In the genomic region with DNA sequence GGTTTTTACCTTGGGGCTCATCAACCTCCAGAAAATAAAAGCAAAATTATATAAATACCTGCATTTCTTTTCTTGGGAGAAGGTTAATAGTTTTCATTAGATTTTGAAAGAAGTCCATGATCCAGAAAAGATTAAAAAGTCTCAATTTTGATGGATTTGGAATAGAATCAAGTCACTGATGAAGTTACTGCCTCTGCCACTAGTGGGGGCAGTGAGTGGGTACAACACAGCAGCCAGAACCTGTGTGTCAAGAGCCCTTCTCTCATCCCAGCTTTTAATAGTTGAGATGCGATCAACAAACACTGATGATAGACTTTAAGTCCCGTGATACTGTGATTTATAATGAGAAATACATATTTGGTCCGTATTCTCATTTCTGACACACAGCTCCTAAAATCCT, we compare ENCODE assay signal across 14 cellular contexts.
DNase-seq lines count a peak whose midpoint lies in the region; ATAC-seq, FAIRE-seq and TF ChIP-seq lines count a peak whose summit lies in the region.
"Had no signal": no experiment of that assay in that cellular context is flagged by ENCODE, and none has a peak within 500 bp of the region (broad histone marks: within the 10 kb centered on the region; RNA-seq: fewer than 3 reads in every experiment).

No MANE protein-coding gene starts in this region.

- H3K27ac Mint-ChIP-seq in type B pancreatic cell: no peak overlapping the region
- H3K27ac Mint-ChIP-seq: activated B cell treated with CpG ODN at 0.5 μM for 24 hours; CD4-positive, CD25-positive, alpha-beta regulatory T cell had no signal

- WGBS in HepG2 (ENCODE audit: low lambda C conversion rate): 0% methylated on average over 3 of the region's 3 CpGs
- 60% methylated on average over 3 of the region's 3 CpGs for WGBS in right lobe of liver (ENCODE audit: insufficient coverage, low coverage, low lambda C conversion rate, missing lambda C conversion rate)
- 91% methylated on average over 3 of the region's 3 CpGs; no CpG with 5 or more reads in 1 of the 2 experiments for WGBS in H1 (ENCODE audit: extremely low coverage in 1 of 2, insufficient coverage in 1 of 2, insufficient read length in 1 of 2, insufficient replicate concordance in 2 of 2, low coverage in 1 of 2, low lambda C conversion rate in 2 of 2, missing lambda C conversion rate in 1 of 2), 2 experiments
- 85 to 95% (median 91%) methylated on average over 3 of the region's 3 CpGs for WGBS in adrenal gland, 4 donors

- no peak overlapping the region for H3K4ac ChIP-seq in H1 (replicated peaks; ENCODE audit: insufficient read length, low read depth, low read length)

- H3K9me3 ChIP-seq in HepG2 (ENCODE audit: low read length): no peaks in the 10 kb centered on the region
- H3K9me3 ChIP-seq in right lobe of liver: no peaks in the 10 kb centered on the region
- no peaks in the 10 kb centered on the region for H3K9me3 ChIP-seq in H1 (ENCODE audit: insufficient read depth in 2 of 2, low read depth in 1 of 2, low read length in 1 of 2)
- no peaks in the 10 kb centered on the region for H3K9me3 ChIP-seq in adrenal gland (replicated peaks in 1 of 3)
- H3K9me3 ChIP-seq: ovary, suprapubic skin had no signal

- no peak overlapping the region for H3K14ac ChIP-seq in H1 (ENCODE audit: insufficient read length)

- no peaks in the 10 kb centered on the region for H3K23me2 ChIP-seq in H1 (ENCODE audit: low read depth, low read length)

- BruUV-seq in HepG2 (replicated peaks; lab: Mats Ljungman, UMichigan): no TSS peak

- no peak overlapping the region for H3K4me3 Mint-ChIP-seq in type B pancreatic cell
- H3K4me3 Mint-ChIP-seq: activated B cell treated with CpG ODN at 0.5 μM for 24 hours; CD4-positive, CD25-positive, alpha-beta regulatory T cell had no signal

- in situ Hi-C loops in HepG2 (cut with HindIII; ENCODE audit: extremely low pct_ligation_motif_present, low pct_unique_long_range_greater_than_20kb): no loop called here

- H3K27ac ChIP-seq in HepG2 (ENCODE audit: extremely low read length, insufficient read depth, low read length) (no peak overlapping the region), right lobe of liver (no peak overlapping the region), H1 (ENCODE audit: low read depth, low read length) (no peak overlapping the region), adrenal gland (no peak overlapping the region)
- H3K27ac ChIP-seq: ovary, RWPE1, suprapubic skin had no signal

- H2BK120ac ChIP-seq in H1 (replicated peaks; ENCODE audit: low read depth, low read length): no peak overlapping the region

- no peaks in the 10 kb centered on the region for H4K20me1 ChIP-seq in HepG2 (ENCODE audit: insufficient read depth, low read length)
- H4K20me1 ChIP-seq in H1 (replicated peaks in 1 of 2; ENCODE audit: control insufficient read depth in 1 of 2, insufficient read depth in 2 of 2, low read length in 2 of 2): no peaks in the 10 kb centered on the region

- no peaks in the 10 kb centered on the region for H3K79me1 ChIP-seq in H1 (ENCODE audit: low read depth, low read length)

- ATAC-seq in HepG2 (peak; percentile 77), right lobe of liver (no peak), HG03520 (IDR thresholded peaks at IDR 0.05; ENCODE audit: unreplicated experiment) (no peak)

- H3K4me1 ChIP-seq in HepG2 (ENCODE audit: insufficient read depth, low read length) (no peaks in the 10 kb centered on the region), right lobe of liver (no peaks in the 10 kb centered on the region), H1 (replicated peaks in 1 of 4; ENCODE audit: control insufficient read depth in 3 of 4, insufficient read depth in 4 of 4, low read length in 3 of 4) (peaks cover 0 to 17% (median 13%) of the 10 kb centered on the region in 4 experiments; a peak in 5 of 7 replicates), adrenal gland (replicated peaks in 1 of 2) (no peaks in the 10 kb centered on the region)
- H3K4me1 ChIP-seq: suprapubic skin had no signal

- DNase-seq in HepG2 (ENCODE audit: low spot score): peak; percentile 2
- no peak for DNase-seq in right lobe of liver
- no peak for DNase-seq in H1 (ENCODE audit: low read depth in 1 of 2, low spot score in 2 of 2)
- DNase-seq in type B pancreatic cell (ENCODE audit: extremely low spot score, unreplicated experiment): no peak
- no peak for DNase-seq in midbrain (lab: John Stamatoyannopoulos, UW)
- no peak for DNase-seq in adrenal gland
- DNase-seq: activated B cell treated with CpG ODN at 0.5 μM for 24 hours, NCI-H2107, ovary had no signal

- no peak overlapping the region for H4K5ac ChIP-seq in H1 (ENCODE audit: insufficient read length, low read depth, low read length)

- no peaks in the 10 kb centered on the region for H3K36me3 Mint-ChIP-seq in type B pancreatic cell
- H3K36me3 Mint-ChIP-seq: CD4-positive, CD25-positive, alpha-beta regulatory T cell had no signal

- CTCF ChIA-PET in HepG2 (lab: Yijun Ruan, JAX; ENCODE audit: low intra/inter-chr PET ratio, low total read pairs): interaction anchor here (1.7 kb wide), 1 partner anchor 202 kb away, joined by 4 read pairs; no protein-coding TSS in a partner anchor
- CTCF ChIA-PET in H1 (lab: Charles Lee; ENCODE audit: partially characterized antibody): interaction anchor here (0.8 to 3.1 kb wide), 21 partner anchors 11 to 295 kb away, joined by 3 to 30 read pairs (median 3); no protein-coding TSS in a partner anchor

- no peak overlapping the region for H2BK5ac ChIP-seq in H1 (ENCODE audit: low read depth, low read length)

- no peak overlapping the region for H2BK12ac ChIP-seq in H1 (ENCODE audit: low read depth, low read length)

- no peak overlapping the region for H3K56ac ChIP-seq in H1 (replicated peaks; ENCODE audit: insufficient read length, low read depth, low read length)

- no peak overlapping the region for H3K4me3 ChIP-seq in HepG2 (replicated peaks in 1 of 3; ENCODE audit: insufficient read depth in 1 of 3, low read depth in 2 of 3, low read length in 3 of 3)
- no peak overlapping the region for H3K4me3 ChIP-seq in right lobe of liver
- H3K4me3 ChIP-seq in H1 (ENCODE audit: extremely low read depth in 1 of 4, insufficient read depth in 2 of 4, low read depth in 3 of 4, low read length in 4 of 4): no peak overlapping the region
- no peak overlapping the region for H3K4me3 ChIP-seq in adrenal gland
- H3K4me3 ChIP-seq: ovary, suprapubic skin had no signal

- H3K4me1 Mint-ChIP-seq in type B pancreatic cell (ENCODE audit: unreplicated experiment): peaks cover 29% of the 10 kb centered on the region
- H3K4me1 Mint-ChIP-seq: activated B cell treated with CpG ODN at 0.5 μM for 24 hours; CD4-positive, CD25-positive, alpha-beta regulatory T cell had no signal

- H2AK5ac ChIP-seq in H1 (ENCODE audit: low read depth, low read length): no peak overlapping the region

- H3K79me2 ChIP-seq in HepG2 (ENCODE audit: insufficient read depth, low read length): no peaks in the 10 kb centered on the region
- H3K79me2 ChIP-seq in H1 (ENCODE audit: control insufficient read depth in 1 of 2, insufficient read depth in 2 of 2, low read length in 2 of 2): no peaks in the 10 kb centered on the region

- no peaks in the 10 kb centered on the region for H3K27me3 ChIP-seq in HepG2 (ENCODE audit: control insufficient read depth in 1 of 2, insufficient read depth in 2 of 2, low read length in 2 of 2)
- H3K27me3 ChIP-seq in right lobe of liver: no peaks in the 10 kb centered on the region
- H3K27me3 ChIP-seq in H1 (replicated peaks in 1 of 4; ENCODE audit: control insufficient read depth in 3 of 4, extremely low read depth in 1 of 4, insufficient read depth in 3 of 4, low read length in 3 of 4): no peaks in the 10 kb centered on the region
- H3K27me3 ChIP-seq in adrenal gland: no peaks in the 10 kb centered on the region
- H3K27me3 ChIP-seq: ovary, suprapubic skin had no signal

- H3K9ac ChIP-seq in HepG2 (ENCODE audit: insufficient read depth, low read depth, low read length) (no peak overlapping the region), H1 (replicated peaks in 1 of 4; ENCODE audit: extremely low read depth in 1 of 4, low read depth in 3 of 4, low read length in 3 of 4) (no peak overlapping the region)

- no peak overlapping the region for H2AFZ ChIP-seq in HepG2 (ENCODE audit: low read length)
- H2AFZ ChIP-seq in H1 (ENCODE audit: low read length): no peak overlapping the region

- H2BK20ac ChIP-seq in H1 (ENCODE audit: low read length): no peak overlapping the region

- TF ChIP-seq RAD21 in HepG2 (CRISPR knock-in tag; IDR thresholded peaks at IDR 0.05) (no peak), H1 (IDR thresholded peaks at IDR 0.05 in 1 of 2, conservative IDR thresholded peaks at IDR 0.05 in 1 of 2; ENCODE audit: low read depth in 2 of 2, low read length in 2 of 2) (peak; percentile 51 to 63; a peak in 3 of 4 replicates)

- H3K36me3 ChIP-seq in HepG2 (replicated peaks in 1 of 2; ENCODE audit: control insufficient read depth in 1 of 2, insufficient read depth in 2 of 2, low read length in 2 of 2): no peaks in the 10 kb centered on the region
- no peaks in the 10 kb centered on the region for H3K36me3 ChIP-seq in right lobe of liver
- no peaks in the 10 kb centered on the region for H3K36me3 ChIP-seq in H1 (ENCODE audit: control insufficient read depth in 2 of 4, insufficient read depth in 4 of 4, low read length in 3 of 4)
- H3K36me3 ChIP-seq in adrenal gland (replicated peaks in 1 of 2): no peaks in the 10 kb centered on the region
- H3K36me3 ChIP-seq: ovary, suprapubic skin had no signal

- H3K4me2 ChIP-seq in HepG2 (ENCODE audit: low read depth, low read length) (no peak overlapping the region), H1 (ENCODE audit: insufficient read depth in 1 of 2, low read depth in 2 of 2, low read length in 2 of 2) (no peak overlapping the region)

- intact Hi-C loops in HepG2 (cut with micrococcal nuclease; ENCODE audit: unreplicated experiment): loop anchor here (1.0 kb wide), 1 partner anchor 201 kb away; no protein-coding TSS in a partner anchor
- intact Hi-C loops in right lobe of liver (cut with DNase I): no loop called here
- intact Hi-C loops in adrenal gland (cut with DNase I): no loop called here

- no peak for FAIRE-seq in HepG2 (lab: Jason Lieb, UNC)
- no peak for FAIRE-seq in H1 (lab: Jason Lieb, UNC)

- no peak overlapping the region for H2BK15ac ChIP-seq in H1 (ENCODE audit: low read length)

- no peak overlapping the region for H3K23ac ChIP-seq in H1 (ENCODE audit: insufficient read length)

- TF ChIP-seq EP300 in HepG2 (IDR thresholded peaks at IDR 0.05; ENCODE audit: low read depth in 2 of 2, low read length in 2 of 2): no peak
- no peak for TF ChIP-seq EP300 in HepG2 (CRISPR knock-in tag; IDR thresholded peaks at IDR 0.05; ENCODE audit: borderline replicate concordance)
- TF ChIP-seq EP300 in H1 (IDR thresholded peaks at IDR 0.05; ENCODE audit: borderline replicate concordance in 1 of 2, low read depth in 2 of 2, low read length in 2 of 2): no peak

- TF ChIP-seq CTCF in HepG2 (CRISPR knock-in tag; IDR thresholded peaks at IDR 0.05) (peak; percentile 35), right lobe of liver (IDR thresholded peaks at IDR 0.05) (peak in 1 of 4 donors; percentile 6), LNCAP (IDR thresholded peaks at IDR 0.05) (peak; percentile 28; the same call in 1 of the 2 replicates), H1 (IDR thresholded peaks at IDR 0.05; ENCODE audit: control extremely low read depth in 1 of 3, insufficient read depth in 1 of 3, low read depth in 1 of 3, low read length in 3 of 3) (peak; percentile 31 to 63 (median 49)), type B pancreatic cell (conservative IDR thresholded peaks at IDR 0.05) (peak; percentile 56), adrenal gland (IDR thresholded peaks at IDR 0.05) (no peak)

- H3K27me3 Mint-ChIP-seq in type B pancreatic cell: peaks cover 5% of the 10 kb centered on the region
- H3K27me3 Mint-ChIP-seq: activated B cell treated with CpG ODN at 0.5 μM for 24 hours; CD4-positive, CD25-positive, alpha-beta regulatory T cell had no signal

- H4K8ac ChIP-seq in H1 (ENCODE audit: extremely low read depth, insufficient read depth, low read length): no peak overlapping the region

- POLR2A ChIA-PET in HepG2 (lab: Yijun Ruan, JAX) (no interaction called here), H1 (lab: Charles Lee; ENCODE audit: partially characterized antibody) (interaction anchor here (0.6 kb wide), 1 partner anchor 18 kb away, joined by 3 read pairs; no protein-coding TSS in a partner anchor)

- TF ChIP-seq POLR2A in HepG2 (IDR thresholded peaks at IDR 0.05; ENCODE audit: insufficient read depth in 1 of 2, low read depth in 2 of 2, low read length in 2 of 2): no peak
- TF ChIP-seq POLR2A in right lobe of liver (IDR thresholded peaks at IDR 0.05): no peak
- no peak for TF ChIP-seq POLR2A in H1 (IDR thresholded peaks at IDR 0.05; ENCODE audit: control extremely low read depth in 1 of 2, low read depth in 2 of 2, low read length in 2 of 2)
- TF ChIP-seq POLR2A in adrenal gland (IDR thresholded peaks at IDR 0.05): no peak

- no peak overlapping the region for H4K91ac ChIP-seq in H1 (replicated peaks; ENCODE audit: insufficient read length, low read length)

- H3K9me3 Mint-ChIP-seq in type B pancreatic cell: no peaks in the 10 kb centered on the region
- H3K9me3 Mint-ChIP-seq: activated B cell treated with CpG ODN at 0.5 μM for 24 hours; CD4-positive, CD25-positive, alpha-beta regulatory T cell had no signal

- no peak overlapping the region for H3K18ac ChIP-seq in H1 (ENCODE audit: extremely low read depth, low read length)

Comparison
In these comparisons a context has a peak if more than half of its experiments do, and no peak if none do; other contexts are left out.
1. CTCF ChIP-seq: peak in HepG2 (single experiment), LNCAP (single experiment), H1 (3 of 3) and type B pancreatic cell (single experiment); none in adrenal gland (0 of 6).